ENCODE assay signal across 9 cellular contexts in the genomic region with DNA sequence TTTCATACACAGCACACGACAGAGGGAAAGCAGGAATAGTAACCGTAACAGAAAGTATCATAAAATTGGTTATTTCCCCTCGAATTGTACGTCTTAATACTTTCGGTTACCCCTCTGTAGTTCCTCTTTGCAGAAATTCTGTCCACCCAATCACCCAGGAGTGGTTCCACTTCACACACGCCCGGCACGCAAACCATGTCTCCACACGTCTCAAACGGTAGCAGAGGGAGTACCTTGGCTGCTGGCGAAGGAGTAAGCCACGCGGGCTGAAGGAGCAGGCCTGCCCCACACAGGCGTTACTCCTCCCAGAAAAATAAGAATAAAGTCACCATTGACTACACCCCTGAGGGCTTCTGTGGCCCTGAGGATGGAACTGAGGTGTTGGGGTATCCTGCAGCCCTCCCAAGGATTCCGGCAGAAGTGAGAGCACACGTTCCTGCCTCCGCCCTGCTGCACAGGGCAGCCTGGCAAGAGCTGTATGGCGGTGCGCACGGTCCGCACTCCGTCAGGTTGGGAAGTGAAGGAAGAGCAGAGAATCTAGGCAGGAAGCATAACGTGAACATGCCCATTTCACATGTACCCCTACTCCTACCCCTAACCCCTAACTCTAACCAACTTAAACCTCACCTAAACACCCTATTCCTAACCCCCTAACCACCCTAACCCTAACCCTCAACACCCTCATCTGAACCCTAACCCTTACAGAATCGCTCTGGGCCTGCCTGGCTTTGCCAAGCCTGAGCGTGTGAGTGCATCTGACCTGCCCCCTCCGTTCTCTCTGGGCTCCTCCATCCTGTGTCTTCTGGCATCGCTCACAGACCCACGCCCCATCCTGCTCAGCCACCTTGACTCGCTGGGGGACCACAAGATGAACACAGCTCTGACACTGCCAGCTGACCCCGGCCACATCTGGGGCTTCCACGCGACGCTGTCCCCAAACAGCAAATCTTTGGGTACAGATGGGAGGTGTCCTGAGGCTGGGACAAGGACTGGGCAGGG.
DNase-seq lines count a peak whose midpoint lies in the region; ATAC-seq and TF ChIP-seq lines count a peak whose summit lies in the region.
"Had no signal": no experiment of that assay in that cellular context is flagged by ENCODE, and none has a peak within 500 bp of the region (broad histone marks: within the 10 kb centered on the region; RNA-seq: fewer than 3 reads in every experiment).

No MANE protein-coding gene starts in this region.

- peak overlapping the region in 9 of 11 experiments; percentile 1 to 63 (median 20); a peak in 10 of 22 replicates for H3K9ac ChIP-seq in BLaER1 treated with 17β-estradiol and CSF1 and Interleukin-3, amounts not matched to agents 10 nM and 100 nM

- peak overlapping the region; percentile 72 to 96 (median 94) for H3K4me2 ChIP-seq in BLaER1 treated with 17β-estradiol and CSF1 and Interleukin-3, amounts not matched to agents 10 nM and 100 nM

- ATAC-seq in HG02870 (IDR thresholded peaks at IDR 0.05; ENCODE audit: unreplicated experiment): peak; percentile 54

- intact Hi-C loops in tibial artery (cut with DNase I; ENCODE audit: low total_unique reads): no loop called here

- no peak overlapping the region for H3K4me3 ChIP-seq in BLaER1 treated with 17β-estradiol and CSF1 and Interleukin-3, amounts not matched to agents 10 nM and 100 nM
- no peak overlapping the region for H3K4me3 ChIP-seq in tibial artery

- H3K27ac ChIP-seq in BLaER1 treated with 17β-estradiol and CSF1 and Interleukin-3, amounts not matched to agents 10 nM and 100 nM: peak overlapping the region in 4 of 11 experiments; percentile 13 to 39 (median 32); a peak in 4 of 22 replicates
- H3K27ac ChIP-seq in tibial artery: no peak overlapping the region

- H3K36me3 ChIP-seq in BLaER1 treated with 17β-estradiol and CSF1 and Interleukin-3, amounts not matched to agents 10 nM and 100 nM: peaks cover 0 to 11% (median 9%) of the 10 kb centered on the region in 11 experiments; a peak in 14 of 22 replicates
- H3K36me3 ChIP-seq in tibial artery: peaks cover 0 to 9% (median 0%) of the 10 kb centered on the region in 3 donors

- H3K27me3 ChIP-seq in BLaER1 treated with 17β-estradiol and CSF1 and Interleukin-3, amounts not matched to agents 10 nM and 100 nM: peaks cover 0 to 15% (median 0%) of the 10 kb centered on the region in 11 experiments; a peak in 4 of 22 replicates
- H3K27me3 ChIP-seq in tibial artery: no peaks in the 10 kb centered on the region

- no peak for TF ChIP-seq CTCF in tibial artery (IDR thresholded peaks at IDR 0.05)

- no peaks in the 10 kb centered on the region for H3K9me3 ChIP-seq in BLaER1 treated with 17β-estradiol and CSF1 and Interleukin-3, amounts not matched to agents 10 nM and 100 nM (replicated peaks in 1 of 11)
- H3K9me3 ChIP-seq in tibial artery: no peaks in the 10 kb centered on the region

- DNase-seq in GM19240 (ENCODE audit: insufficient read length, low spot score) (peak; percentile 90), NOMO-1 treated with DMSO at 0.1 percent for 48 hours (lab: John Stamatoyannopoulos, UW; ENCODE audit: unreplicated experiment) (peak; percentile 96), NCI-H226 (no peak), DMS79 (lab: John Stamatoyannopoulos, UW) (no peak), tibial artery (no peak), nucleus accumbens (lab: John Stamatoyannopoulos, UW) (no peak)
- DNase-seq: effector memory CD4-positive, alpha-beta T cell had no signal

- peaks cover 58 to 87% (median 83%) of the 10 kb centered on the region in 10 experiments for H3K4me1 ChIP-seq in BLaER1 treated with 17β-estradiol and CSF1 and Interleukin-3, amounts not matched to agents 10 nM and 100 nM
- H3K4me1 ChIP-seq in tibial artery: peaks cover 0 to 37% (median 23%) of the 10 kb centered on the region in 4 donors

- peaks cover 0 to 82% (median 68%) of the 10 kb centered on the region in 11 experiments; a peak in 18 of 22 replicates for H4K20me1 ChIP-seq in BLaER1 treated with 17β-estradiol and CSF1 and Interleukin-3, amounts not matched to agents 10 nM and 100 nM

Comparison
In these comparisons a context has a peak if more than half of its experiments do, and no peak if none do; other contexts are left out.
1. DNase-seq: peak in GM19240 (single experiment) and NOMO-1 treated with DMSO at 0.1 percent for 48 hours (single experiment); none in NCI-H226 (single experiment), DMS79 (single experiment), tibial artery (0 of 2) and nucleus accumbens (0 of 56).